ENCODE assay signal across 16 cellular contexts in the genomic region with DNA sequence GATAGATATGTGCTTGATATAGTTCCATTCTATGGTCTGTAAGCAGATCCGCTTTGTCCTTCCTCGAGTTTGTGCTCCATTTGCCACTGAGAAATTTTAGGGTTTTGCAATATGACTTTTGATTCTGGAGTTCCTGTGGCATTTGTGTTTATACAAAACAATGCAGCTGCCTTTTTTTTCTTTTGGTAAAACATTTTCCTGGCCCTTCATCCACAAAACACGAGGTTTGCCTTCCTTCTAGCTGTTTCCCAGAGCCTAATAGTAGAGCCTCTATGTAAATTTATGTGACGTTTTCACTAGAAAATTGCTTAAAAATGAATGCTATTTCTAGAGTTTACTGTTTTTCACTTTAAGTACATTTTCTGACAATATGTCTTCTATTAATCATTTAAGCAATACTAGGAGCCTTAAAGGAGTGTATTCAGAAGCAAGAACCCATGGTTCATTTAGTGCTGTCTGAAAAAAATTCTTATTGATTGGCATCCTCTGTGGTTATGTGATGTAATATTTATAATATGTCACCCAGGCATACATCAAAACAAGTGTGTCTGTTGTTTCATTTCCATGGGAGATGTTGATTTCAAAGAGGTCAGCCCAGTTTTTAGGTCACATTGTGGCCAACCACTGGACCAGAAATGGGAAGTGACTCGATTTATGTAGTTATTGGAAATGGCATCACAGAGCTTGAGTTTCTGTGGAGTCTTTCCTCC.
DNase-seq lines count a peak whose midpoint lies in the region; TF ChIP-seq lines count a peak whose summit lies in the region.
"Had no signal": no experiment of that assay in that cellular context is flagged by ENCODE, and none has a peak within 500 bp of the region (broad histone marks: within the 10 kb centered on the region; RNA-seq: fewer than 3 reads in every experiment).

No MANE protein-coding gene starts in this region.

- H3K9me3 ChIP-seq in mammary epithelial cell (replicated peaks; ENCODE audit: insufficient read depth, low read length) (no peaks in the 10 kb centered on the region), breast epithelium (no peaks in the 10 kb centered on the region)
- H3K9me3 ChIP-seq: tibial artery had no signal

- dilution Hi-C loops in mammary epithelial cell (cut with HindIII; ENCODE audit: low sequenced_read_pairs), result no loop called here

- peaks cover 5% of the 10 kb centered on the region for H3K27me3 ChIP-seq in mammary epithelial cell (ENCODE audit: insufficient read depth, low read length)
- no peaks in the 10 kb centered on the region for H3K27me3 ChIP-seq in breast epithelium
- H3K27me3 ChIP-seq in H7 (ENCODE audit: control insufficient read depth, insufficient read depth, low read length), result no peaks in the 10 kb centered on the region
- H3K27me3 ChIP-seq: tibial artery had no signal

- H3K79me2 ChIP-seq in mammary epithelial cell (ENCODE audit: insufficient read depth, low read length), result no peaks in the 10 kb centered on the region

- H3K9ac ChIP-seq in mammary epithelial cell (ENCODE audit: insufficient read depth, low read length), result no peak overlapping the region

- TF ChIP-seq CTCF in mammary epithelial cell (conservative IDR thresholded peaks at IDR 0.05 in 1 of 2, IDR thresholded peaks at IDR 0.05 in 1 of 2; ENCODE audit: extremely low read depth in 1 of 2, insufficient read depth in 1 of 2, low read depth in 1 of 2, low read length in 2 of 2) (no peak), breast epithelium (IDR thresholded peaks at IDR 0.05) (no peak), fibroblast of villous mesenchyme (IDR thresholded peaks at IDR 0.05; ENCODE audit: insufficient read depth, low read depth, low read length) (no peak)

- no peak for TF ChIP-seq POLR2A in breast epithelium (IDR thresholded peaks at IDR 0.05)

- 67% methylated on average over 5 of the region's 5 CpGs for WGBS in mammary epithelial cell (ENCODE audit: low coverage, missing lambda C conversion rate)

- DNase-seq in mammary epithelial cell (peak; percentile 18), breast epithelium (ENCODE audit: low spot score in 2 of 2) (no peak), SK-MEL-5 (ENCODE audit: low read depth, low spot score) (peak; percentile 26), fibroblast of villous mesenchyme (ENCODE audit: low read depth) (peak; percentile 46), stromal cell of bone marrow (ENCODE audit: low read depth) (peak; percentile 33), inferior parietal cortex (ENCODE audit: extremely low spot score) (no peak), H7 (no peak), cerebellar cortex (ENCODE audit: low spot score) (no peak)
- DNase-seq: activated CD4-positive, alpha-beta memory T cell treated with anti-CD3 and anti-CD28 coated beads, Interleukin-2, amount 10 ng/mL, durations not matched to agents 7 days and 5 days; cerebellar nuclear complex; COR-L47; GF-D8; NCI-H1436 treated with DMSO at 0.1 percent for 48 hours; tibial artery had no signal

- intact Hi-C loops in mammary epithelial cell (cut with micrococcal nuclease), result no loop called here
- intact Hi-C loops in breast epithelium (cut with DNase I; ENCODE audit: low total_unique reads), result no loop called here

- H3K36me3 ChIP-seq in mammary epithelial cell (ENCODE audit: insufficient read depth, low read length) (no peaks in the 10 kb centered on the region), breast epithelium (no peaks in the 10 kb centered on the region), H7 (replicated peaks; ENCODE audit: control insufficient read depth, insufficient read depth, low read length) (no peaks in the 10 kb centered on the region)
- H3K36me3 ChIP-seq: tibial artery had no signal

- no peaks in the 10 kb centered on the region for H3K4me1 ChIP-seq in mammary epithelial cell (ENCODE audit: insufficient read depth, low read length)
- H3K4me1 ChIP-seq in breast epithelium, result no peaks in the 10 kb centered on the region
- H3K4me1 ChIP-seq: tibial artery had no signal

- no TSS peak for BruUV-seq in mammary epithelial cell (replicated peaks; lab: Mats Ljungman, UMichigan)

- H3K4me2 ChIP-seq in mammary epithelial cell (ENCODE audit: insufficient read depth, low read depth, low read length), result no peak overlapping the region

- H3K4me3 ChIP-seq in mammary epithelial cell (replicated peaks in 1 of 3; ENCODE audit: insufficient read depth in 1 of 3, low read depth in 2 of 3, low read length in 3 of 3) (no peak overlapping the region), breast epithelium (no peak overlapping the region), fibroblast of villous mesenchyme (ENCODE audit: low read depth, low read length) (no peak overlapping the region), H7 (ENCODE audit: insufficient read depth, low read depth, low read length) (no peak overlapping the region)
- H3K4me3 ChIP-seq: K562, skin epidermis, tibial artery had no signal

- in situ Hi-C loops in mammary epithelial cell (cut with MboI; ENCODE audit: low sequenced_read_pairs in 2 of 2) (loop anchor here in 1 of 2 donors (25.0 kb wide), 1 partner anchor 662 kb away; no protein-coding TSS in a partner anchor), SK-MEL-5 (cut with HindIII; ENCODE audit: low pct_unique_long_range_greater_than_20kb, low sequenced_read_pairs) (no loop called here)

- no peaks in the 10 kb centered on the region for H4K20me1 ChIP-seq in mammary epithelial cell (ENCODE audit: insufficient read depth, low read length)

- CTCF ChIA-PET in mammary epithelial cell (lab: Charles Lee; ENCODE audit: low non-redundant PET), result no interaction called here

- no peak overlapping the region for H3K27ac ChIP-seq in mammary epithelial cell (ENCODE audit: insufficient read depth, low read depth, low read length)
- no peak overlapping the region for H3K27ac ChIP-seq in breast epithelium
- H3K27ac ChIP-seq: skin epidermis, tibial artery had no signal

- H2AFZ ChIP-seq in mammary epithelial cell (ENCODE audit: low read depth, low read length), result no peak overlapping the region

Comparison
In these comparisons a context has a peak if more than half of its experiments do, and no peak if none do; other contexts are left out.
1. DNase-seq: peak in mammary epithelial cell (single experiment), SK-MEL-5 (single experiment), fibroblast of villous mesenchyme (single experiment) and stromal cell of bone marrow (single experiment); none in breast epithelium (0 of 2), inferior parietal cortex (single experiment), H7 (single experiment) and cerebellar cortex (single experiment).